1 cellular context compared by ENCODE assay signal in the genomic region with DNA sequence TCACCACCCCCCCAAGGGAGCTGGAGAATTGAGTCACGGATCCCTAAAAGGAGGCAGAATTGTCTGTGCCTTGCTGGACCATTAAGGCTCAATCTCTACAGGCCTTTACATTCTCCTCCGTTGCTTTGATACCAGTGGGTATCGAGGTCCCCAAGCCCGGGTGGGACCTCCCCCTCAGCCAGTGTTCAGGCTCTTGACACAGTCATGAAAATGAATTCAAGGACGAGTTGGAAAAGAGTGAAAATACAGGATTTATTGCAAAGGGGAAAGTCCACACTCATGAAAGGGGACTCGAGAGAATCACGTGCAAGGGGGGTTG.
TF ChIP-seq lines count a peak whose summit lies in the region.

No MANE protein-coding gene starts in this region.

TF ChIP-seq in K562, 482 proteins besides CTCF, POLR2A, EP300 and RAD21:
- TF ChIP-seq NR4A1 (CRISPR knock-in tag; IDR thresholded peaks at IDR 0.05) = no peak
- 0 out of 2 replicates have a peak, but pooled peaks have one; percentile 73 for TF ChIP-seq NR4A1 (tag; IDR thresholded peaks at IDR 0.05)
- TF ChIP-seq KAT7 (CRISPR knock-in tag; IDR thresholded peaks at IDR 0.05; ENCODE audit: borderline replicate concordance) = 0 out of 2 replicates have a peak, but pooled peaks have one; percentile 41
- peak; percentile 23; the same call in 1 of the 2 replicates for TF ChIP-seq RBFOX2 (IDR thresholded peaks at IDR 0.05; ENCODE audit: low read depth, low read length)
- peak; percentile 68; the same call in 1 of the 2 replicates for TF ChIP-seq NFXL1 (CRISPR knock-in tag; IDR thresholded peaks at IDR 0.05)
- TF ChIP-seq BHLHE40 (IDR thresholded peaks at IDR 0.05; ENCODE audit: low read length) = peak; percentile 87
- TF ChIP-seq ZFP1 (CRISPR knock-in tag; IDR thresholded peaks at IDR 0.05) = 0 out of 2 replicates have a peak, but pooled peaks have one; percentile 9
- TF ChIP-seq, protein P1, sequence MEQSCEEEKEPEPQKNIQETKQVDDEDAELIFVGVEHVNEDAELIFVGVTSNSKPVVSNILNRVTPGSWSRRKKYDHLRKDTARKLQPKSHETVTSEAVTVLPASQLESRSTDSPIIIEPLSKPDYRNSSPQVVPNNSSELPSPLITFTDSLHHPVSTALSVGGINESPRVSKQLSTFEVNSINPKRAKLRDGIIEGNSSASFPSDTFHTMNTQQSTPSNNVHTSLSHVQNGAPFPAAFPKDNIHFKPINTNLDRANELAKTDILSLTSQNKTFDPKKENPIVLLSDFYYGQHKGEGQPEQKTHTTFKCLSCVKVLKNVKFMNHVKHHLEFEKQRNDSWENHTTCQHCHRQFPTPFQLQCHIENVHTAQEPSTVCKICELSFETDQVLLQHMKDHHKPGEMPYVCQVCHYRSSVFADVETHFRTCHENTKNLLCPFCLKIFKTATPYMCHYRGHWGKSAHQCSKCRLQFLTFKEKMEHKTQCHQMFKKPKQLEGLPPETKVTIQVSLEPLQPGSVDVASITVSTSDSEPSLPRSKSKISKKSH (CRISPR knock-in tag; IDR thresholded peaks at IDR 0.05) = 0 out of 2 replicates have a peak, but pooled peaks have one; percentile 53
- TF ChIP-seq, protein P2, sequence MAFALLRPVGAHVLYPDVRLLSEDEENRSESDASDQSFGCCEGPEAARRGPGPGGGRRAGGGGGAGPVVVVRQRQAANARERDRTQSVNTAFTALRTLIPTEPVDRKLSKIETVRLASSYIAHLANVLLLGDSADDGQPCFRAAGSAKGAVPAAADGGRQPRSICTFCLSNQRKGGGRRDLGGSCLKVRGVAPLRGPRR (CRISPR knock-in tag; IDR thresholded peaks at IDR 0.05) = 0 out of 2 replicates have a peak, but pooled peaks have one; percentile 18
- no peak for TF ChIP-seq MYC (IDR thresholded peaks at IDR 0.05; ENCODE audit: low read depth, low read length)
- peak; percentile 18; the same call in 1 of the 2 replicates for TF ChIP-seq MYC (CRISPR knock-in tag; IDR thresholded peaks at IDR 0.05; ENCODE audit: borderline replicate concordance, low read depth)
- TF ChIP-seq POLR2AphosphoS5 (IDR thresholded peaks at IDR 0.05; ENCODE audit: control insufficient read depth, insufficient read depth, low read depth, low read length) = peak; percentile 48; the same call in 1 of the 2 replicates
- TF ChIP-seq ZNF3 (CRISPR knock-in tag; IDR thresholded peaks at IDR 0.05) = 0 out of 2 replicates have a peak, but pooled peaks have one; percentile 26
- no peak for TF ChIP-seq KAT2B (IDR thresholded peaks at IDR 0.05; ENCODE audit: low read depth, low read length)
- no peak for TF ChIP-seq CBFA2T3 (IDR thresholded peaks at IDR 0.05)
- TF ChIP-seq, protein P3, sequence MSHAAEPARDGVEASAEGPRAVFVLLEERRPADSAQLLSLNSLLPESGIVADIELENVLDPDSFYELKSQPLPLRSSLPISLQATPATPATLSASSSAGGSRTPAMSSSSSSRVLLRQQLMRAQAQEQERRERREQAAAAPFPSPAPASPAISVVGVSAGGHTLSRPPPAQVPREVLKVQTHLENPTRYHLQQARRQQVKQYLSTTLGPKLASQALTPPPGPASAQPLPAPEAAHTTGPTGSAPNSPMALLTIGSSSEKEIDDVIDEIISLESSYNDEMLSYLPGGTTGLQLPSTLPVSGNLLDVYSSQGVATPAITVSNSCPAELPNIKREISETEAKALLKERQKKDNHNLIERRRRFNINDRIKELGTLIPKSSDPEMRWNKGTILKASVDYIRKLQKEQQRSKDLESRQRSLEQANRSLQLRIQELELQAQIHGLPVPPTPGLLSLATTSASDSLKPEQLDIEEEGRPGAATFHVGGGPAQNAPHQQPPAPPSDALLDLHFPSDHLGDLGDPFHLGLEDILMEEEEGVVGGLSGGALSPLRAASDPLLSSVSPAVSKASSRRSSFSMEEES (CRISPR knock-in tag; IDR thresholded peaks at IDR 0.05) = peak; percentile 6; the same call in 1 of the 2 replicates
- TF ChIP-seq ZNF76 (CRISPR knock-in tag; IDR thresholded peaks at IDR 0.05; ENCODE audit: borderline replicate concordance) = no peak
